9 cellular contexts compared by ENCODE assay signal in the genomic region with DNA sequence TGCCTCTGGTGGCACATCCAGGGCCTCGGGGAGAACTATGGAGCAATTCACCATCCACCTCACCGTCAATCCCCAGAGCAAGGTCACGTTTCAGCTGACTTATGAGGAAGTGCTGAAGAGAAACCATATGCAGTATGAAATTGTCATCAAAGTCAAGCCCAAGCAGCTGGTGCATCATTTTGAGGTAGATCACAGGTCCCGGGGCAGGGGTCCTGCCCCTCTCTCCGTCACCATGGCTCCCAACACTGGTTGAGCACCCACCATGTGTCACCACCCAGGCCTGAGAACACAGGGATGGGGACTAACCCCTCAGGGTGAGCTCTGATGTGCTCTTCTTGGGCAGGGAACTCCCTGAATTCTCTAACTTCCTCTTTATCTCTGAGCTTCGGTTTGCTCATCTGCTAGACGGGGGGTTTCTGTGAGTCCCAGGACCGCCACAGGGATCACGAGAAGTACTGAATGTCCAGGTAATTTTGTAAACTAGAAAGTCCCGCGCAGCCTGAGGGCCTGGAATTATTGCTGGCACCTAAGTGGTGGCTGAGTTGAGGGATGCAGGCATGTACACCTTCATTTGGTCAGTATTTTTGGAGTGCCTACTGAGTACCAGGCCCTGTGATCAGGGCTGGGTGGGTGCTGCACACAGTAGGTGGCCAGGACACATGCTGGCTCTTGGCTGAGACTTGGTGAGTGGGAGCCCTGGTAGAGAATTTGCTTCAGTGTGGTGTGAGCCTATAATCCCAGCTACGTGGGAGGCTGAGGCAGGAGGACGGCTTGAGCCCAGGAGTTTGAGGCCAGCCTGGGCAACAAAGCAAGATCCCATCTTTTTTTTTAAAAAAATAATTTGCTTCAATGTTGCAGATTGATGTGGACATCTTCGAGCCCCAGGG.
DNase-seq lines count a peak whose midpoint lies in the region; ATAC-seq and TF ChIP-seq lines count a peak whose summit lies in the region.
"Had no signal": no experiment of that assay in that cellular context is flagged by ENCODE, and none has a peak within 500 bp of the region (broad histone marks: within the 10 kb centered on the region; RNA-seq: fewer than 3 reads in every experiment).

No MANE protein-coding gene starts in this region.

- no peaks in the 10 kb centered on the region for H3K27me3 Mint-ChIP-seq in dendritic cell treated with granulocyte-macrophage colony-stimulating factor and Interleukin-4, amounts not matched to agents 40 ng/mL and 50 ng/mL, for 4 days

- intact Hi-C loops in dendritic cell treated with granulocyte-macrophage colony-stimulating factor and Interleukin-4, amounts not matched to agents 40 ng/mL and 50 ng/mL, for 4 days (cut with micrococcal nuclease), result no loop called here

- H3K9me3 Mint-ChIP-seq in dendritic cell treated with granulocyte-macrophage colony-stimulating factor and Interleukin-4, amounts not matched to agents 40 ng/mL and 50 ng/mL, for 4 days, result no peaks in the 10 kb centered on the region

- ATAC-seq in HG03558 (IDR thresholded peaks at IDR 0.05; ENCODE audit: extremely low read depth, unreplicated experiment) (peak; percentile 62), HG03139 (IDR thresholded peaks at IDR 0.05; ENCODE audit: unreplicated experiment) (no peak)
- ATAC-seq: gastroesophageal sphincter had no signal

- DNase-seq in GM12865 (ENCODE audit: low read depth), result peak; percentile 55
- peak; percentile 79 for DNase-seq in GM20000 (ENCODE audit: low spot score)
- DNase-seq in middle frontal gyrus (ENCODE audit: extremely low spot score, low spot score), result no peak
- no peak for DNase-seq in activated CD4-positive, alpha-beta T cell treated with anti-CD3 and anti-CD28 coated beads, Interleukin-2, amount 50 U/mL, for 48 hours
- DNase-seq in epidermal melanocyte (ENCODE audit: insufficient read length, low spot score), result no peak

- H3K4me1 Mint-ChIP-seq in dendritic cell treated with granulocyte-macrophage colony-stimulating factor and Interleukin-4, amounts not matched to agents 40 ng/mL and 50 ng/mL, for 4 days (ENCODE audit: low read depth), result peaks cover 64% of the 10 kb centered on the region

- no peak overlapping the region for H3K4me3 ChIP-seq in GM12865 (ENCODE audit: low read depth, low read length)
- H3K4me3 ChIP-seq: gastroesophageal sphincter had no signal

- no peaks in the 10 kb centered on the region for H3K36me3 Mint-ChIP-seq in dendritic cell treated with granulocyte-macrophage colony-stimulating factor and Interleukin-4, amounts not matched to agents 40 ng/mL and 50 ng/mL, for 4 days (ENCODE audit: low read depth)

- TF ChIP-seq CTCF in GM12865 (IDR thresholded peaks at IDR 0.05; ENCODE audit: insufficient read depth, low read depth, low read length, missing control alignments) (no peak), GM20000 (IDR thresholded peaks at IDR 0.05; ENCODE audit: extremely low read depth, missing control alignments) (no peak)

- peak overlapping the region; percentile 84 for H3K27ac Mint-ChIP-seq in dendritic cell treated with granulocyte-macrophage colony-stimulating factor and Interleukin-4, amounts not matched to agents 40 ng/mL and 50 ng/mL, for 4 days

- H3K4me3 Mint-ChIP-seq in dendritic cell treated with granulocyte-macrophage colony-stimulating factor and Interleukin-4, amounts not matched to agents 40 ng/mL and 50 ng/mL, for 4 days, result no peak overlapping the region

Comparison
In these comparisons a context has a peak if more than half of its experiments do, and no peak if none do; other contexts are left out.
1. DNase-seq: peak in GM12865 (single experiment) and GM20000 (single experiment); none in middle frontal gyrus (single experiment), activated CD4-positive, alpha-beta T cell treated with anti-CD3 and anti-CD28 coated beads, Interleukin-2, amount 50 U/mL, for 48 hours (0 of 2) and epidermal melanocyte (single experiment).